ENCODE assay signal across 9 cellular contexts in genomic region chr7:11332186-11332864, GRCh38.
DNase-seq lines count a peak whose midpoint lies in the region; ATAC-seq lines count a peak whose summit lies in the region.
"Had no signal": no experiment of that assay in that cellular context is flagged by ENCODE, and none has a peak within 500 bp of the region (broad histone marks: within the 10 kb centered on the region; RNA-seq: fewer than 3 reads in every experiment).

No MANE protein-coding gene starts in this region.

- ATAC-seq in GM18498 (IDR thresholded peaks at IDR 0.05; ENCODE audit: unreplicated experiment) (peak; percentile 93), GM19328 (IDR thresholded peaks at IDR 0.05; ENCODE audit: unreplicated experiment) (peak; percentile 93), HG02678 (IDR thresholded peaks at IDR 0.05; ENCODE audit: unreplicated experiment) (peak; percentile 93), HG03442 (IDR thresholded peaks at IDR 0.05; ENCODE audit: unreplicated experiment) (peak; percentile 96)

- DNase-seq in NOMO-1 (lab: John Stamatoyannopoulos, UW; ENCODE audit: unreplicated experiment in 2 of 2) (no peak), NCI-H1694 treated with DMSO at 0.1 percent for 48 hours (lab: John Stamatoyannopoulos, UW) (no peak), NCI-H345 (lab: John Stamatoyannopoulos, UW) (no peak)
- no peak for DNase-seq in stimulated activated CD4-positive, alpha-beta T cell treated with anti-CD3 and anti-CD28 coated beads, Interleukin-4, amount 100 ng/mL, for 24 hours
- DNase-seq: C1 segment of cervical spinal cord had no signal
